ENCODE assay signal across 8 cellular contexts in genomic region chr14:72516936-72517408, GRCh38.
DNase-seq lines count a peak whose midpoint lies in the region; ATAC-seq lines count a peak whose summit lies in the region.

No MANE protein-coding gene starts in this region.

- peak; percentile 25 to 54 (median 37) for DNase-seq in activated CD4-positive, CD25-positive, alpha-beta regulatory T cell (lab: John Stamatoyannopoulos, UW)
- DNase-seq in NCI-H345 (lab: John Stamatoyannopoulos, UW) (peak; percentile 46), dermis microvascular lymphatic vessel endothelial cell (ENCODE audit: low read depth in 2 of 2) (peak; percentile 77), lung microvascular endothelial cell (ENCODE audit: low read depth in 2 of 2) (peak; percentile 86), HuH-7.5 (ENCODE audit: low spot score) (no peak)
- peak; percentile 69 for DNase-seq in activated CD4-positive, alpha-beta T cell treated with anti-CD3 and anti-CD28 coated beads, Interleukin-2, amount 50 U/mL, for 1 hour
- peak; percentile 37 to 53 for DNase-seq in stimulated activated CD8-positive, alpha-beta memory T cell treated with anti-CD3 and anti-CD28 coated beads, Interleukin-15, amount 100 ng/mL, for 4 hours (ENCODE audit: low read depth in 2 of 2)

- ATAC-seq in activated CD4-positive, CD25-positive, alpha-beta regulatory T cell treated with anti-CD3 and anti-CD28 coated beads, Interleukin-2, amount 50 U/mL, for 24 hours = no peak
